ENCODE assay signal across 17 cellular contexts in genomic region chr2:136254681-136255080, GRCh38.
DNase-seq lines count a peak whose midpoint lies in the region; ATAC-seq, FAIRE-seq and TF ChIP-seq lines count a peak whose summit lies in the region.
"Had no signal": no experiment of that assay in that cellular context is flagged by ENCODE, and none has a peak within 500 bp of the region (broad histone marks: within the 10 kb centered on the region; RNA-seq: fewer than 3 reads in every experiment).

No MANE protein-coding gene starts in this region.

- H3K4me1 ChIP-seq in CD8-positive, alpha-beta memory T cell (ENCODE audit: insufficient read depth, low read length): peaks cover 10% of the 10 kb centered on the region
- H3K4me1 ChIP-seq in GM12878 (ENCODE audit: control insufficient read depth, insufficient read depth, low read length) (peaks cover 12% of the 10 kb centered on the region), Karpas-422 (ENCODE audit: low read length) (0 out of 2 replicates have a peak, but pooled peaks cover 4% of the 10 kb centered on the region), smooth muscle cell (ENCODE audit: low read depth) (no peaks in the 10 kb centered on the region)

- H3K9me3 Mint-ChIP-seq in CD8-positive, alpha-beta memory T cell: no peaks in the 10 kb centered on the region
- H3K9me3 Mint-ChIP-seq: activated naive CD8-positive, alpha-beta T cell treated with anti-CD3 and anti-CD28 coated beads, Interleukin-2, amount 10 ng/mL, durations not matched to agents 7 days and 5 days had no signal

- ATAC-seq in GM19043 (IDR thresholded peaks at IDR 0.05; ENCODE audit: low read depth, unreplicated experiment) (peak; percentile 46), HG02938 (IDR thresholded peaks at IDR 0.05; ENCODE audit: unreplicated experiment) (peak; percentile 39), GM12878 (peak; percentile 74)

- POLR2A ChIA-PET in CD8-positive, alpha-beta memory T cell (lab: Charles Lee): interaction anchor here (1.0 kb wide), 1 partner anchor 16 kb away, joined by 4 read pairs; no protein-coding TSS in a partner anchor
- POLR2A ChIA-PET in GM12878 (lab: Charles Lee): interaction anchor here (0.8 to 7.3 kb wide), 24 partner anchors 9 to 275 kb away, joined by 3 to 47 read pairs (median 6); no protein-coding TSS in a partner anchor

- TF ChIP-seq POLR2A in GM12878 (IDR thresholded peaks at IDR 0.05; ENCODE audit: low read depth, low read length): no peak

- no peak overlapping the region for H3K4me3 Mint-ChIP-seq in CD8-positive, alpha-beta memory T cell
- H3K4me3 Mint-ChIP-seq: activated naive CD8-positive, alpha-beta T cell treated with anti-CD3 and anti-CD28 coated beads, Interleukin-2, amount 10 ng/mL, durations not matched to agents 7 days and 5 days had no signal

- H3K27me3 ChIP-seq in CD8-positive, alpha-beta memory T cell (ENCODE audit: insufficient read depth, low read length, poor library complexity, severe bottlenecking): no peaks in the 10 kb centered on the region
- H3K27me3 ChIP-seq in GM12878 (replicated peaks in 1 of 2; ENCODE audit: control insufficient read depth in 2 of 2, insufficient read depth in 2 of 2, low read length in 1 of 2) (no peaks in the 10 kb centered on the region; a peak in 1 of 4 replicates), Karpas-422 (ENCODE audit: low read length) (no peaks in the 10 kb centered on the region), smooth muscle cell (ENCODE audit: low read depth) (no peaks in the 10 kb centered on the region)

- TF ChIP-seq EP300 in GM12878 (IDR thresholded peaks at IDR 0.05; ENCODE audit: borderline replicate concordance in 1 of 2, control insufficient read depth in 1 of 2, low read depth in 2 of 2, low read length in 2 of 2): peak in 1 of 2 experiments; percentile 27; a peak in 2 of 4 replicates

- no peak overlapping the region for H3K4me3 ChIP-seq in CD8-positive, alpha-beta memory T cell (ENCODE audit: low read length)
- no peak overlapping the region for H3K4me3 ChIP-seq in GM12878
- no peak overlapping the region for H3K4me3 ChIP-seq in Karpas-422 (ENCODE audit: low read length)
- H3K4me3 ChIP-seq in smooth muscle cell: no peak overlapping the region

- SMC1A ChIA-PET in GM12878 (lab: Charles Lee; ENCODE audit: uncharacterized antibody, unreplicated experiment): interaction anchor here (0.7 to 8.0 kb wide), 40 partner anchors 9 to 341 kb away, joined by 3 to 166 read pairs (median 8); no protein-coding TSS in a partner anchor

- no peaks in the 10 kb centered on the region for H3K9me2 ChIP-seq in Karpas-422 (replicated peaks; ENCODE audit: insufficient read depth, low read length)

- no peaks in the 10 kb centered on the region for H3K36me3 ChIP-seq in CD8-positive, alpha-beta memory T cell (ENCODE audit: insufficient read depth, low read length)
- no peaks in the 10 kb centered on the region for H3K36me3 ChIP-seq in GM12878 (ENCODE audit: control insufficient read depth in 2 of 2, insufficient read depth in 2 of 2, low read length in 1 of 2)
- H3K36me3 ChIP-seq in Karpas-422 (ENCODE audit: insufficient read depth, low read length): no peaks in the 10 kb centered on the region
- no peaks in the 10 kb centered on the region for H3K36me3 ChIP-seq in smooth muscle cell (ENCODE audit: low read depth)

- H3K9me3 ChIP-seq in CD8-positive, alpha-beta memory T cell (ENCODE audit: low read length): no peaks in the 10 kb centered on the region
- H3K9me3 ChIP-seq in GM12878 (replicated peaks; ENCODE audit: control insufficient read depth, insufficient read depth, low read length) (no peaks in the 10 kb centered on the region; the same call in 2 of the 3 replicates), Karpas-422 (ENCODE audit: low read length) (no peaks in the 10 kb centered on the region), smooth muscle cell (replicated peaks; ENCODE audit: low read depth) (no peaks in the 10 kb centered on the region)

- no TSS peak for BruUV-seq in GM12878 (replicated peaks; lab: Mats Ljungman, UMichigan)

- RAD21 ChIA-PET in GM12878 (lab: Charles Lee; ENCODE audit: unreplicated experiment): interaction anchor here (0.7 to 6.1 kb wide), 43 partner anchors 9 to 341 kb away, joined by 3 to 69 read pairs (median 6); no protein-coding TSS in a partner anchor

- H4K20me1 ChIP-seq in GM12878 (ENCODE audit: control insufficient read depth, insufficient read depth): no peaks in the 10 kb centered on the region
- H4K20me1 ChIP-seq in Karpas-422 (ENCODE audit: insufficient read depth, low read depth, low read length): 0 out of 2 replicates have a peak, but pooled peaks cover 4% of the 10 kb centered on the region
- no peaks in the 10 kb centered on the region for H4K20me1 ChIP-seq in smooth muscle cell (ENCODE audit: low read depth)

- peak overlapping the region in 5 of 8 donors; percentile 6 to 89 (median 52) for H3K27ac Mint-ChIP-seq in CD8-positive, alpha-beta memory T cell
- H3K27ac Mint-ChIP-seq: activated naive CD8-positive, alpha-beta T cell treated with anti-CD3 and anti-CD28 coated beads, Interleukin-2, amount 10 ng/mL, durations not matched to agents 7 days and 5 days had no signal

- CTCF ChIA-PET in CD8-positive, alpha-beta memory T cell (lab: Charles Lee): interaction anchor here (0.9 to 1.9 kb wide), 3 partner anchors 12 to 15 kb away, joined by 3 to 6 read pairs (median 3); no protein-coding TSS in a partner anchor
- CTCF ChIA-PET in GM12878 (lab: Yijun Ruan, JAX): interaction anchor here (0.8 to 5.6 kb wide), 20 partner anchors 9 to 340 kb away, joined by 3 to 42 read pairs (median 9); no protein-coding TSS in a partner anchor

- WGBS in GM12878 (ENCODE audit: insufficient coverage, insufficient replicate concordance, low lambda C conversion rate, missing lambda C conversion rate): 34% methylated on average over 2 of the region's 3 CpGs
- 58% methylated on average over 3 of the region's 3 CpGs for WGBS in smooth muscle cell (ENCODE audit: low lambda C conversion rate)

- H3K79me2 ChIP-seq in GM12878 (ENCODE audit: control insufficient read depth, insufficient read depth, low read length) (no peaks in the 10 kb centered on the region), Karpas-422 (ENCODE audit: low read length) (no peaks in the 10 kb centered on the region), smooth muscle cell (ENCODE audit: low read depth) (no peaks in the 10 kb centered on the region)

- in situ Hi-C loops in GM12878 (cut with MboI): no loop called here

- no peaks in the 10 kb centered on the region for H3K36me3 Mint-ChIP-seq in CD8-positive, alpha-beta memory T cell
- H3K36me3 Mint-ChIP-seq: activated naive CD8-positive, alpha-beta T cell treated with anti-CD3 and anti-CD28 coated beads, Interleukin-2, amount 10 ng/mL, durations not matched to agents 7 days and 5 days had no signal

- TF ChIP-seq CTCF in GM12878 (IDR thresholded peaks at IDR 0.05 in 2 of 3, conservative IDR thresholded peaks at IDR 0.05 in 1 of 3; ENCODE audit: control insufficient read depth in 2 of 3, extremely low read depth in 1 of 3, insufficient read depth in 1 of 3, low read depth in 3 of 3, low read length in 3 of 3) (no peak), smooth muscle cell (IDR thresholded peaks at IDR 0.05; ENCODE audit: borderline replicate concordance, insufficient read depth, poor library complexity, severe bottlenecking) (no peak)

- no peaks in the 10 kb centered on the region for H3K27me3 Mint-ChIP-seq in CD8-positive, alpha-beta memory T cell

- H3K27ac ChIP-seq in CD8-positive, alpha-beta memory T cell (ENCODE audit: low read depth, low read length): no peak overlapping the region
- H3K27ac ChIP-seq in GM12878 (ENCODE audit: control insufficient read depth, insufficient read depth) (no peak overlapping the region), Karpas-422 (ENCODE audit: low read length) (no peak overlapping the region), smooth muscle cell (ENCODE audit: low read depth) (no peak overlapping the region)

- no peak for FAIRE-seq in GM12878 (lab: Jason Lieb, UNC)

- H3K4me1 Mint-ChIP-seq in CD8-positive, alpha-beta memory T cell: peaks cover 16 to 30% (median 23%) of the 10 kb centered on the region in 3 donors

- H2AFZ ChIP-seq in GM12878 (ENCODE audit: control insufficient read depth, low read depth, low read length): no peak overlapping the region
- H2AFZ ChIP-seq in Karpas-422 (ENCODE audit: low read length): no peak overlapping the region
- no peak overlapping the region for H2AFZ ChIP-seq in smooth muscle cell (ENCODE audit: low read depth)

- no peaks in the 10 kb centered on the region for H3F3A ChIP-seq in smooth muscle cell (ENCODE audit: low read depth)

- no peak for DNase-seq in CD8-positive, alpha-beta memory T cell
- DNase-seq in GM12878 (ENCODE audit: low read depth, low spot score) (no peak), H4 (ENCODE audit: low spot score) (no peak), Karpas-422 (no peak), smooth muscle cell (lab: John Stamatoyannopoulos, UW; ENCODE audit: unreplicated experiment) (no peak), DMS114 treated with DMSO at 0.1 percent for 48 hours (lab: John Stamatoyannopoulos, UW; ENCODE audit: unreplicated experiment) (no peak)
- DNase-seq: activated CD4-positive, CD25-positive, alpha-beta regulatory T cell; activated CD8-positive, alpha-beta memory T cell treated with anti-CD3 and anti-CD28 coated beads, Interleukin-2, amount 50 U/mL, for 4 hours; activated naive CD8-positive, alpha-beta T cell treated with anti-CD3 and anti-CD28 coated beads, Interleukin-2, amount 10 ng/mL, durations not matched to agents 7 days and 5 days; cerebellar nuclear complex; DMS153; head of caudate nucleus; NCI-H226; stimulated activated CD4-positive, alpha-beta T cell treated with anti-CD3 and anti-CD28 coated beads, Interleukin-1b, Interleukin-23, amount 100 ng/mL, for 48 hours; SW 1271 had no signal

- TF ChIP-seq RAD21 in GM12878 (IDR thresholded peaks at IDR 0.05; ENCODE audit: insufficient read depth, low read depth, low read length): no peak

- H3K9ac ChIP-seq in GM12878 (ENCODE audit: control insufficient read depth, insufficient read depth, low read length): no peak overlapping the region
- no peak overlapping the region for H3K9ac ChIP-seq in Karpas-422 (ENCODE audit: low read length)
- no peak overlapping the region for H3K9ac ChIP-seq in smooth muscle cell (ENCODE audit: low read depth)

- intact Hi-C loops in GM12878 (cut with micrococcal nuclease; ENCODE audit: unreplicated experiment): loop anchor here (1.0 to 10.0 kb wide), 6 partner anchors 48 to 200 kb away; no protein-coding TSS in a partner anchor

- no peak overlapping the region for H3K4me2 ChIP-seq in GM12878 (ENCODE audit: control insufficient read depth, insufficient read depth)
- H3K4me2 ChIP-seq in Karpas-422 (ENCODE audit: low read depth, low read length, poor library complexity, severe bottlenecking): no peak overlapping the region
- H3K4me2 ChIP-seq in smooth muscle cell: no peak overlapping the region
